Comparison of ENCODE assay signal across 26 cellular contexts in the genomic region with DNA sequence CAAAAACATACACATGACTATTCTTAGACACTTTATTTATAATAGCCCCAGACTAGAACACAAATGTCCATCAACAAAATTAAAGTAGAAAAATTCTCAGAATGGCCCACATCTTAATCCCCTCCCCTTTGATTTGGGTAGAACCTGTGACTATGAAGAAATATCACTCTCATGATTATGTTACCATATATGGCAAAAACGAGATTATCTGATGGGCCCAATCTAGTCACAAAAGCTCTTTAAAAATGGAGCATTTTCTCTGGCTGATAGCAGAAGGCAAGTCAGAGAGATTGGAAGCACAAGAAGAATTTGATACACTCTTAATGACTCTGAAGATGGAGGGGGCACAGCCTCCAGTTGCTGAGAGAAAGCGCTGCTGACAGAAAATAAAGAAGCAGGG.
"Had no signal": no experiment of that assay in that cellular context is flagged by ENCODE, and none has a peak within 500 bp of the region (broad histone marks: within the 10 kb centered on the region; RNA-seq: fewer than 3 reads in every experiment).

No MANE protein-coding gene starts in this region.

- H3K27me3 Mint-ChIP-seq: naive thymus-derived CD4-positive, alpha-beta T cell had no signal

- H3K27me3 ChIP-seq: dorsolateral prefrontal cortex, esophagus squamous epithelium, gastrocnemius medialis, heart right ventricle, left lung had no signal

- H3K4me1 ChIP-seq: esophagus squamous epithelium, gastrocnemius medialis, heart right ventricle, left lung, lower lobe of right lung had no signal

- H3K36me3 ChIP-seq: gastrocnemius medialis, lower lobe of right lung had no signal

- DNase-seq: dermis blood vessel endothelial cell; dorsolateral prefrontal cortex; effector CD4-positive, alpha-beta T cell; effector memory CD4-positive, alpha-beta T cell; esophagus squamous epithelium; foreskin fibroblast; foreskin melanocyte; gastrocnemius medialis; glutamatergic neuron; head of caudate nucleus; heart right ventricle; hippocampal formation; left cardiac atrium; left lung; left ventricle myocardium superior; lower lobe of right lung; mesendoderm; midbrain; naive thymus-derived CD4-positive, alpha-beta T cell had no signal

- ATAC-seq: esophagus mucosa; gastrocnemius medialis; heart right ventricle; left cardiac atrium; left lung; left ventricle myocardium superior; lower lobe of right lung; naive thymus-derived CD4-positive, alpha-beta T cell had no signal

- H3K27ac ChIP-seq: coronary artery, dorsolateral prefrontal cortex, epithelial cell of prostate, esophagus squamous epithelium, gastrocnemius medialis, heart right ventricle, left lung, lower lobe of right lung had no signal

- FAIRE-seq: colon, endometrium, islet of Langerhans, keratinocyte had no signal

- H3K4me3 Mint-ChIP-seq: naive thymus-derived CD4-positive, alpha-beta T cell had no signal

- H3K4me3 ChIP-seq: coronary artery, dorsolateral prefrontal cortex, esophagus squamous epithelium, gastrocnemius medialis, heart right ventricle, left lung, lower lobe of right lung had no signal

- H3K9me3 ChIP-seq: esophagus squamous epithelium, gastrocnemius medialis, left lung, lower lobe of right lung had no signal
